ENCODE assay signal across 13 cellular contexts in genomic region chr6:56573142-56573541, GRCh38.
"Had no signal": no experiment of that assay in that cellular context is flagged by ENCODE, and none has a peak within 500 bp of the region (broad histone marks: within the 10 kb centered on the region; RNA-seq: fewer than 3 reads in every experiment).

No MANE protein-coding gene starts in this region.

- H3K27me3 ChIP-seq: suprapubic skin had no signal

- H3K9me3 ChIP-seq: suprapubic skin had no signal

- H3K27ac ChIP-seq: coronary artery, suprapubic skin had no signal

- H3K4me3 ChIP-seq: coronary artery, suprapubic skin had no signal

- DNase-seq: activated CD4-positive, alpha-beta T cell treated with anti-CD3 and anti-CD28 coated beads for 1 hour; activated CD4-positive, alpha-beta T cell treated with anti-CD3 and anti-CD28 coated beads, Interleukin-2, amount 50 U/mL, for 48 hours; activated gamma-delta T cell treated with Interleukin-2 at 50 U/mL for 16 hours; activated T-cell treated with anti-CD3 and anti-CD28 coated beads, Interleukin-2, amount 50 U/mL, for 4 hours; effector memory CD4-positive, alpha-beta T cell; immature natural killer cell; mammary epithelial cell; stimulated activated CD4-positive, alpha-beta T cell treated with anti-CD3 and anti-CD28 coated beads, Interleukin-2, amount 100 ng/mL, for 48 hours; stimulated activated naive CD4-positive, alpha-beta T cell treated with Interleukin-2 at 50 U/mL for 16 hours; T-helper 9 cell had no signal

- ATAC-seq: activated T-cell treated with anti-CD3 and anti-CD28 coated beads, Interleukin-2, amount 50 U/mL, for 4 hours; natural killer cell treated with Interleukin-12 subunit alpha and Interleukin-12 subunit beta and Interleukin-15 and Interleukin-18, amount 100 ng/mL, for 72 hours had no signal

- H3K4me1 ChIP-seq: suprapubic skin had no signal
